Comparison of ENCODE assay signal across 1 cellular context in genomic region chr16:21300309-21301167, GRCh38.
TF ChIP-seq lines count a peak whose summit lies in the region.

No MANE protein-coding gene starts in this region.

TF ChIP-seq in HepG2, 621 proteins besides CTCF, POLR2A, EP300 and RAD21 (continued from another document and continues in another):
- no peak for TF ChIP-seq KIAA2018 (CRISPR knock-in tag; IDR thresholded peaks at IDR 0.05; ENCODE audit: borderline replicate concordance)
- TF ChIP-seq YEATS2 (CRISPR knock-in tag; IDR thresholded peaks at IDR 0.05; ENCODE audit: borderline replicate concordance), result peak; percentile 87
- TF ChIP-seq STAT5B (CRISPR knock-in tag; IDR thresholded peaks at IDR 0.05), result no peak
- no peak for TF ChIP-seq SNRNP70 (IDR thresholded peaks at IDR 0.05; ENCODE audit: low read depth, low read length)
- 0 out of 2 replicates have a peak, but pooled peaks have one; percentile 23 for TF ChIP-seq ZNF558 (CRISPR knock-in tag; IDR thresholded peaks at IDR 0.05; ENCODE audit: borderline replicate concordance)
- peak; percentile 4; the same call in 1 of the 2 replicates for TF ChIP-seq MEIS1 (CRISPR knock-in tag; IDR thresholded peaks at IDR 0.05; ENCODE audit: borderline replicate concordance)
- peak; percentile 92; the same call in 1 of the 2 replicates for TF ChIP-seq KLF9 (CRISPR knock-in tag; IDR thresholded peaks at IDR 0.05; ENCODE audit: low read depth)
- TF ChIP-seq REST (IDR thresholded peaks at IDR 0.05; ENCODE audit: borderline replicate concordance in 1 of 2, low read depth in 1 of 2, low read length in 2 of 2), result no peak
- TF ChIP-seq ZNF768 (CRISPR knock-in tag; IDR thresholded peaks at IDR 0.05), result peak; percentile 58; the same call in 1 of the 2 replicates
- TF ChIP-seq, protein P1, sequence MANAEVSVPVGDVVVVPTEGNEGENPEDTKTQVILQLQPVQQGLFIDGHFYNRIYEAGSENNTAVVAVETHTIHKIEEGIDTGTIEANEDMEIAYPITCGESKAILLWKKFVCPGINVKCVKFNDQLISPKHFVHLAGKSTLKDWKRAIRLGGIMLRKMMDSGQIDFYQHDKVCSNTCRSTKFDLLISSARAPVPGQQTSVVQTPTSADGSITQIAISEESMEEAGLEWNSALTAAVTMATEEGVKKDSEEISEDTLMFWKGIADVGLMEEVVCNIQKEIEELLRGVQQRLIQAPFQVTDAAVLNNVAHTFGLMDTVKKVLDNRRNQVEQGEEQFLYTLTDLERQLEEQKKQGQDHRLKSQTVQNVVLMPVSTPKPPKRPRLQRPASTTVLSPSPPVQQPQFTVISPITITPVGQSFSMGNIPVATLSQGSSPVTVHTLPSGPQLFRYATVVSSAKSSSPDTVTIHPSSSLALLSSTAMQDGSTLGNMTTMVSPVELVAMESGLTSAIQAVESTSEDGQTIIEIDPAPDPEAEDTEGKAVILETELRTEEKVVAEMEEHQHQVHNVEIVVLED (CRISPR knock-in tag; IDR thresholded peaks at IDR 0.05; ENCODE audit: borderline replicate concordance), result no peak; the same call in 1 of the 2 replicates
- TF ChIP-seq, protein P2, sequence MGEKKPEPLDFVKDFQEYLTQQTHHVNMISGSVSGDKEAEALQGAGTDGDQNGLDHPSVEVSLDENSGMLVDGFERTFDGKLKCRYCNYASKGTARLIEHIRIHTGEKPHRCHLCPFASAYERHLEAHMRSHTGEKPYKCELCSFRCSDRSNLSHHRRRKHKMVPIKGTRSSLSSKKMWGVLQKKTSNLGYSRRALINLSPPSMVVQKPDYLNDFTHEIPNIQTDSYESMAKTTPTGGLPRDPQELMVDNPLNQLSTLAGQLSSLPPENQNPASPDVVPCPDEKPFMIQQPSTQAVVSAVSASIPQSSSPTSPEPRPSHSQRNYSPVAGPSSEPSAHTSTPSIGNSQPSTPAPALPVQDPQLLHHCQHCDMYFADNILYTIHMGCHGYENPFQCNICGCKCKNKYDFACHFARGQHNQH (CRISPR knock-in tag; IDR thresholded peaks at IDR 0.05), result peak; percentile 73
- peak; percentile 67; the same call in 1 of the 2 replicates for TF ChIP-seq HMG20A (CRISPR knock-in tag; IDR thresholded peaks at IDR 0.05; ENCODE audit: borderline replicate concordance)
- no peak; the same call in 1 of the 2 replicates for TF ChIP-seq PHF20 (CRISPR knock-in tag; IDR thresholded peaks at IDR 0.05)
- TF ChIP-seq HNF4A (CRISPR knock-in tag; IDR thresholded peaks at IDR 0.05), result no peak
- no peak for TF ChIP-seq TBP (CRISPR knock-in tag; IDR thresholded peaks at IDR 0.05)
- TF ChIP-seq, protein P3, sequence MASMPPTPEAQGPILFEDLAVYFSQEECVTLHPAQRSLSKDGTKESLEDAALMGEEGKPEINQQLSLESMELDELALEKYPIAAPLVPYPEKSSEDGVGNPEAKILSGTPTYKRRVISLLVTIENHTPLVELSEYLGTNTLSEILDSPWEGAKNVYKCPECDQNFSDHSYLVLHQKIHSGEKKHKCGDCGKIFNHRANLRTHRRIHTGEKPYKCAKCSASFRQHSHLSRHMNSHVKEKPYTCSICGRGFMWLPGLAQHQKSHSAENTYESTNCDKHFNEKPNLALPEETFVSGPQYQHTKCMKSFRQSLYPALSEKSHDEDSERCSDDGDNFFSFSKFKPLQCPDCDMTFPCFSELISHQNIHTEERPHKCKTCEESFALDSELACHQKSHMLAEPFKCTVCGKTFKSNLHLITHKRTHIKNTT (CRISPR knock-in tag; IDR thresholded peaks at IDR 0.05), result no peak
- peak; percentile 92 for TF ChIP-seq LCORL (IDR thresholded peaks at IDR 0.05)
- TF ChIP-seq LCORL (CRISPR knock-in tag; IDR thresholded peaks at IDR 0.05), result peak; percentile 99
- TF ChIP-seq, protein P4, sequence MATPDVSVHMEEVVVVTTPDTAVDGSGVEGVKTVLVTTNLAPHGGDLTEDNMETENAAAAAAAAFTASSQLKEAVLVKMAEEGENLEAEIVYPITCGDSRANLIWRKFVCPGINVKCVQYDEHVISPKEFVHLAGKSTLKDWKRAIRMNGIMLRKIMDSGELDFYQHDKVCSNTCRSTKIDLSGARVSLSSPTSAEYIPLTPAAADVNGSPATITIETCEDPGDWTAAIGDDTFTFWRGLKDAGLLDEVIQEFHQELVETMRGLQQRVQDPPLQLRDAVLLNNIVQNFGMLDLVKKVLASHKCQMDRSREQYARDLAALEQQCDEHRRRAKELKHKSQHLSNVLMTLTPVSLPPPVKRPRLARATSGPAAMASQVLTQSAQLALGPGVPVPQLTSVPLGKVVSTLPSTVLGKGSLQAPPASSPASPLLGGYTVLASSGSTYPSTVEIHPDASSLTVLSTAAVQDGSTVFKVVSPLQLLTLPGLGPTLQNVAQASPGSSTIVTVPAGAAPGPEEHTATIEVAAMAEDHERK (CRISPR knock-in tag; IDR thresholded peaks at IDR 0.05; ENCODE audit: low read depth), result no peak
- peak; percentile 93 for TF ChIP-seq ZNF567 (CRISPR knock-in tag; IDR thresholded peaks at IDR 0.05; ENCODE audit: borderline replicate concordance)
- peak; percentile 94 for TF ChIP-seq SRSF1 (optimal IDR thresholded peaks at IDR 0.05; ENCODE audit: low read depth, low read length)
- TF ChIP-seq ZBTB40 (IDR thresholded peaks at IDR 0.05), result no peak
- TF ChIP-seq ZBTB40 (CRISPR knock-in tag; IDR thresholded peaks at IDR 0.05), result peak; percentile 38; the same call in 1 of the 2 replicates
- peak; percentile 91; the same call in 1 of the 2 replicates for TF ChIP-seq NFKBIZ (CRISPR knock-in tag; IDR thresholded peaks at IDR 0.05)
- peak; percentile 25 for TF ChIP-seq AGO1 (IDR thresholded peaks at IDR 0.05; ENCODE audit: low read depth, low read length, poor library complexity, severe bottlenecking)
- peak; percentile 96 for TF ChIP-seq REPIN1 (CRISPR knock-in tag; IDR thresholded peaks at IDR 0.05; ENCODE audit: borderline replicate concordance, low read depth)
